Comparison of ENCODE assay signal across 24 cellular contexts in genomic region chr19:16631465-16631864, GRCh38. TPM values are rescaled to one million over a fixed set of nuclear protein-coding genes. Genes with fewer than 3 reads are reported as not detected.
DNase-seq lines count a peak whose midpoint lies in the region; ATAC-seq and TF ChIP-seq lines count a peak whose summit lies in the region.
"Had no signal": no experiment of that assay in that cellular context is flagged by ENCODE, and none has a peak within 500 bp of the region (broad histone marks: within the 10 kb centered on the region; RNA-seq: fewer than 3 reads in every experiment).

No MANE protein-coding gene starts in this region.

- no peak for DNase-seq in activated naive CD4-positive, alpha-beta T cell treated with anti-CD3 and anti-CD28 coated beads, Interleukin-2, amount 50 U/mL, for 72 hours (ENCODE audit: low spot score in 2 of 2)
- no peak for DNase-seq in activated naive CD4-positive, alpha-beta T cell treated with anti-CD3 and anti-CD28 coated beads, Interleukin-2, amount 50 U/mL, for 16 hours
- DNase-seq in T-helper 17 cell, result no peak
- DNase-seq in progenitor cell of endocrine pancreas (ENCODE audit: low spot score, unreplicated experiment), result no peak
- DNase-seq: activated CD4-positive, CD25-positive, alpha-beta regulatory T cell treated with anti-CD3 and anti-CD28 coated beads, Interleukin-2, amount 50 U/mL, for 72 hours; caudate nucleus; dermis blood vessel endothelial cell; esophagus squamous epithelium; left cardiac atrium; mucosa of descending colon; MV-4-11; NCI-H1436 treated with DMSO at 0.1 percent for 48 hours; NCI-H2107; NCI-H446; NCI-H774; RPMI8226; stimulated activated CD4-positive, alpha-beta T cell treated with anti-CD3 and anti-CD28 coated beads, Interleukin-1b, Interleukin-23, amount 100 ng/mL, for 48 hours; stimulated activated CD8-positive, alpha-beta memory T cell treated with anti-CD3 and anti-CD28 coated beads, Interleukin-4, amount 100 ng/mL, for 48 hours; trophoblast cell had no signal

- H3K27ac Mint-ChIP-seq in activated naive CD4-positive, alpha-beta T cell treated with anti-CD3 and anti-CD28 coated beads, Interleukin-2, amount 50 U/mL, for 72 hours, result peak overlapping the region; percentile 44 to 51
- H3K27ac Mint-ChIP-seq in T-helper 17 cell (peak overlapping the region; percentile 43), progenitor cell of endocrine pancreas (peak overlapping the region; percentile 74)
- H3K27ac Mint-ChIP-seq: activated naive CD8-positive, alpha-beta T cell; nephron had no signal

- H3K27me3 Mint-ChIP-seq in T-helper 17 cell, result no peaks in the 10 kb centered on the region
- H3K27me3 Mint-ChIP-seq in progenitor cell of endocrine pancreas, result no peaks in the 10 kb centered on the region
- H3K27me3 Mint-ChIP-seq: activated naive CD8-positive, alpha-beta T cell had no signal

- no peak for ATAC-seq in activated naive CD4-positive, alpha-beta T cell treated with anti-CD3 and anti-CD28 coated beads, Interleukin-2, amount 50 U/mL, for 72 hours
- no peak for ATAC-seq in T-helper 17 cell
- no peak for ATAC-seq in GM21723 (IDR thresholded peaks at IDR 0.05; ENCODE audit: unreplicated experiment)
- ATAC-seq in HG02885 (IDR thresholded peaks at IDR 0.05; ENCODE audit: poor library complexity, unreplicated experiment), result no peak
- ATAC-seq: left cardiac atrium, mucosa of descending colon had no signal

- TF ChIP-seq CTCF in progenitor cell of endocrine pancreas (IDR thresholded peaks at IDR 0.05; ENCODE audit: unreplicated experiment), result no peak

- peaks cover 16% of the 10 kb centered on the region for H3K4me1 Mint-ChIP-seq in T-helper 17 cell
- peaks cover 15% of the 10 kb centered on the region for H3K4me1 Mint-ChIP-seq in progenitor cell of endocrine pancreas (ENCODE audit: low read depth)

- no peaks in the 10 kb centered on the region for H3K9me3 ChIP-seq in T-helper 17 cell (ENCODE audit: control insufficient read depth, low read length, poor library complexity, severe bottlenecking)
- H3K9me3 ChIP-seq: ascending aorta, esophagus squamous epithelium, mucosa of descending colon had no signal

- H3K4me3 Mint-ChIP-seq in T-helper 17 cell (no peak overlapping the region), progenitor cell of endocrine pancreas (ENCODE audit: low read depth) (no peak overlapping the region)
- H3K4me3 Mint-ChIP-seq: activated naive CD8-positive, alpha-beta T cell had no signal

- H3K36me3 Mint-ChIP-seq in activated naive CD4-positive, alpha-beta T cell treated with anti-CD3 and anti-CD28 coated beads, Interleukin-2, amount 50 U/mL, for 72 hours, result peaks cover 10 to 17% of the 10 kb centered on the region in 2 donors
- H3K36me3 Mint-ChIP-seq in T-helper 17 cell (ENCODE audit: low read depth), result no peaks in the 10 kb centered on the region
- peaks cover 3% of the 10 kb centered on the region for H3K36me3 Mint-ChIP-seq in progenitor cell of endocrine pancreas (ENCODE audit: insufficient read depth)
- H3K36me3 Mint-ChIP-seq: activated naive CD8-positive, alpha-beta T cell had no signal

- no peaks in the 10 kb centered on the region for H3K9me3 Mint-ChIP-seq in activated naive CD4-positive, alpha-beta T cell treated with anti-CD3 and anti-CD28 coated beads, Interleukin-2, amount 50 U/mL, for 72 hours
- H3K9me3 Mint-ChIP-seq in progenitor cell of endocrine pancreas (ENCODE audit: low read depth), result no peaks in the 10 kb centered on the region
- H3K9me3 Mint-ChIP-seq: nephron had no signal

RNA-seq across cellular contexts. Expression of gene MED26, which starts 3.5 kb away (rescaled TPM):
- 10 to 100 TPM; 24.1 TPM for total RNA-seq in activated naive CD4-positive, alpha-beta T cell treated with anti-CD3 and anti-CD28 coated beads, Interleukin-2, amount 50 U/mL, for 72 hours
- total RNA-seq in T-helper 17 cell (10 to 100 TPM; 36.4 to 41.8 TPM), progenitor cell of endocrine pancreas (11.2 and 11.7 TPM in 2 replicates)

RNA-seq across cellular contexts. Expression of gene SMIM7, which starts 28.5 kb away (rescaled TPM):
- 10 to 100 TPM; 44.0 to 45.8 TPM for total RNA-seq in activated naive CD4-positive, alpha-beta T cell treated with anti-CD3 and anti-CD28 coated beads, Interleukin-2, amount 50 U/mL, for 72 hours
- total RNA-seq in T-helper 17 cell, result 10 to 100 TPM; 60.7 to 70.2 TPM
- total RNA-seq in progenitor cell of endocrine pancreas, result 73.0 and 81.3 TPM in 2 replicates

RNA-seq across cellular contexts. Expression of gene TMEM38A, which starts 29.5 kb away (rescaled TPM):
- total RNA-seq in activated naive CD4-positive, alpha-beta T cell treated with anti-CD3 and anti-CD28 coated beads, Interleukin-2, amount 50 U/mL, for 72 hours, result 1 to 10 TPM; 1.6 to 2.5 TPM
- total RNA-seq in T-helper 17 cell (under 1 TPM; 0.27 to 0.42 TPM), progenitor cell of endocrine pancreas (8.8 and 12.2 TPM in 2 replicates)

RNA-seq across cellular contexts. Expression of gene SLC35E1, which starts 59.2 kb away (rescaled TPM):
- total RNA-seq in activated naive CD4-positive, alpha-beta T cell treated with anti-CD3 and anti-CD28 coated beads, Interleukin-2, amount 50 U/mL, for 72 hours, result 10 to 100 TPM; 39.5 to 58.2 TPM
- total RNA-seq in T-helper 17 cell (10 to 100 TPM; 68.1 to 75.9 TPM), progenitor cell of endocrine pancreas (48.5 and 49.1 TPM in 2 replicates)
